16 cellular contexts compared by ENCODE assay signal in genomic region chr4:7826176-7826908, GRCh38.
DNase-seq lines count a peak whose midpoint lies in the region; ATAC-seq and TF ChIP-seq lines count a peak whose summit lies in the region.
"Had no signal": no experiment of that assay in that cellular context is flagged by ENCODE, and none has a peak within 500 bp of the region (broad histone marks: within the 10 kb centered on the region; RNA-seq: fewer than 3 reads in every experiment).

No MANE protein-coding gene starts in this region.

- intact Hi-C loops in sigmoid colon (cut with DNase I): no loop called here
- intact Hi-C loops in testis (cut with DNase I; ENCODE audit: low total_unique reads): no loop called here

- H3K36me3 ChIP-seq in sigmoid colon (peaks cover 0 to 22% (median 2%) of the 10 kb centered on the region in 4 donors), testis (ENCODE audit: low read depth, missing control alignments) (no peaks in the 10 kb centered on the region)
- H3K36me3 ChIP-seq: breast epithelium had no signal

- TF ChIP-seq EP300 in sigmoid colon (IDR thresholded peaks at IDR 0.05): no peak

- H3K27ac Mint-ChIP-seq in activated naive CD4-positive, alpha-beta T cell treated with anti-CD3 and anti-CD28 coated beads, Interleukin-2, amount 50 U/mL, for 24 hours: peak overlapping the region; percentile 75
- peak overlapping the region in 1 of 2 donors; percentile 40 for H3K27ac Mint-ChIP-seq in activated naive CD4-positive, alpha-beta T cell treated with anti-CD3 and anti-CD28 coated beads, Interleukin-2, amount 50 U/mL, for 72 hours
- H3K27ac Mint-ChIP-seq in T-cell: peak overlapping the region; percentile 75 to 98
- peak overlapping the region in 3 of 6 donors; percentile 46 to 81 (median 65) for H3K27ac Mint-ChIP-seq in immature natural killer cell
- H3K27ac Mint-ChIP-seq: activated CD4-positive, alpha-beta T cell treated with anti-CD3 and anti-CD28 coated beads, Interleukin-2, amount 10 ng/mL, durations not matched to agents 7 days and 5 days; CD14-positive monocyte; type B pancreatic cell had no signal

- peak overlapping the region in 2 of 4 donors; percentile 18 to 81 for H3K27ac ChIP-seq in sigmoid colon
- H3K27ac ChIP-seq in testis: no peak overlapping the region
- H3K27ac ChIP-seq: psoas muscle had no signal

- CTCF ChIA-PET in T-cell (lab: Charles Lee): no interaction called here

- POLR2A ChIA-PET in T-cell (lab: Charles Lee): no interaction called here

- H3K27me3 ChIP-seq in sigmoid colon (no peaks in the 10 kb centered on the region), testis (no peaks in the 10 kb centered on the region)
- H3K27me3 ChIP-seq: breast epithelium, esophagus squamous epithelium had no signal

- H3K27me3 Mint-ChIP-seq in activated naive CD4-positive, alpha-beta T cell treated with anti-CD3 and anti-CD28 coated beads, Interleukin-2, amount 50 U/mL, for 24 hours: no peaks in the 10 kb centered on the region
- H3K27me3 Mint-ChIP-seq in T-cell (peaks cover 0 to 4% of the 10 kb centered on the region in 2 donors), immature natural killer cell (ENCODE audit: low read depth in 3 of 3) (peaks cover 3 to 7% (median 4%) of the 10 kb centered on the region in 3 donors)
- H3K27me3 Mint-ChIP-seq: activated CD4-positive, alpha-beta T cell treated with anti-CD3 and anti-CD28 coated beads, Interleukin-2, amount 10 ng/mL, durations not matched to agents 7 days and 5 days; type B pancreatic cell had no signal

- DNase-seq in activated naive CD4-positive, alpha-beta T cell treated with anti-CD3 and anti-CD28 coated beads, Interleukin-2, amount 50 U/mL, for 72 hours (ENCODE audit: low spot score in 2 of 2): no peak
- DNase-seq in T-cell (no peak), immature natural killer cell (no peak), sigmoid colon (peak; percentile 60), testis (no peak)
- DNase-seq: activated CD4-positive, alpha-beta T cell treated with anti-CD3 and anti-CD28 coated beads, Interleukin-2, amount 10 ng/mL, durations not matched to agents 7 days and 5 days; esophagus squamous epithelium; NCI-H1694 treated with DMSO at 0.1 percent for 48 hours; NCI-H446; psoas muscle had no signal

- no peak for ATAC-seq in activated naive CD4-positive, alpha-beta T cell treated with anti-CD3 and anti-CD28 coated beads, Interleukin-2, amount 50 U/mL, for 72 hours
- ATAC-seq in T-cell (replicated peaks in 1 of 4): no peak
- ATAC-seq in GM18868 (IDR thresholded peaks at IDR 0.05; ENCODE audit: unreplicated experiment): no peak
- no peak for ATAC-seq in HG03045 (IDR thresholded peaks at IDR 0.05; ENCODE audit: unreplicated experiment)
- ATAC-seq: psoas muscle had no signal

- no peaks in the 10 kb centered on the region for H3K9me3 Mint-ChIP-seq in activated naive CD4-positive, alpha-beta T cell treated with anti-CD3 and anti-CD28 coated beads, Interleukin-2, amount 50 U/mL, for 24 hours
- H3K9me3 Mint-ChIP-seq in activated naive CD4-positive, alpha-beta T cell treated with anti-CD3 and anti-CD28 coated beads, Interleukin-2, amount 50 U/mL, for 72 hours: peaks cover 0 to 15% of the 10 kb centered on the region in 2 donors
- H3K9me3 Mint-ChIP-seq in T-cell (no peaks in the 10 kb centered on the region), immature natural killer cell (no peaks in the 10 kb centered on the region)
- H3K9me3 Mint-ChIP-seq: type B pancreatic cell had no signal

- H3K4me1 ChIP-seq in sigmoid colon: peaks cover 0 to 72% (median 68%) of the 10 kb centered on the region in 4 donors
- H3K4me1 ChIP-seq in testis: peaks cover 13% of the 10 kb centered on the region

- H3K9me3 ChIP-seq in sigmoid colon (no peaks in the 10 kb centered on the region), testis (no peaks in the 10 kb centered on the region)
- H3K9me3 ChIP-seq: breast epithelium, esophagus squamous epithelium, psoas muscle had no signal

- TF ChIP-seq CTCF in sigmoid colon (IDR thresholded peaks at IDR 0.05) (no peak), testis (IDR thresholded peaks at IDR 0.05) (no peak)

- H3K4me3 ChIP-seq in sigmoid colon: no peak overlapping the region
- H3K4me3 ChIP-seq in testis: no peak overlapping the region
- H3K4me3 ChIP-seq: breast epithelium, esophagus squamous epithelium, psoas muscle had no signal

- H3K4me3 Mint-ChIP-seq in activated naive CD4-positive, alpha-beta T cell treated with anti-CD3 and anti-CD28 coated beads, Interleukin-2, amount 50 U/mL, for 24 hours: no peak overlapping the region
- H3K4me3 Mint-ChIP-seq in T-cell (no peak overlapping the region), immature natural killer cell (peak overlapping the region in 4 of 5 donors; percentile 17 to 52 (median 30))
- H3K4me3 Mint-ChIP-seq: activated CD4-positive, alpha-beta T cell treated with anti-CD3 and anti-CD28 coated beads, Interleukin-2, amount 10 ng/mL, durations not matched to agents 7 days and 5 days; CD14-positive monocyte; type B pancreatic cell had no signal

- WGBS in sigmoid colon, 2 donors: 83 to 88% methylated on average over 12 of the region's 12 CpGs
- WGBS in testis, 2 donors: 92 to 93% methylated on average over 10 to 12 of the region's 12 CpGs

- TF ChIP-seq POLR2A in sigmoid colon (IDR thresholded peaks at IDR 0.05) (no peak), testis (IDR thresholded peaks at IDR 0.05) (no peak)

- peaks cover 48% of the 10 kb centered on the region for H3K4me1 Mint-ChIP-seq in activated naive CD4-positive, alpha-beta T cell treated with anti-CD3 and anti-CD28 coated beads, Interleukin-2, amount 50 U/mL, for 24 hours
- H3K4me1 Mint-ChIP-seq in T-cell (peaks cover 17 to 56% (median 41%) of the 10 kb centered on the region in 3 donors), immature natural killer cell (peaks cover 22 to 33% of the 10 kb centered on the region in 2 donors)

- peaks cover 7% of the 10 kb centered on the region for H3K36me3 Mint-ChIP-seq in activated naive CD4-positive, alpha-beta T cell treated with anti-CD3 and anti-CD28 coated beads, Interleukin-2, amount 50 U/mL, for 24 hours
- peaks cover 13 to 71% of the 10 kb centered on the region in 2 donors for H3K36me3 Mint-ChIP-seq in activated naive CD4-positive, alpha-beta T cell treated with anti-CD3 and anti-CD28 coated beads, Interleukin-2, amount 50 U/mL, for 72 hours
- H3K36me3 Mint-ChIP-seq in T-cell (peaks cover 26% of the 10 kb centered on the region), immature natural killer cell (peaks cover 0 to 5% (median 0%) of the 10 kb centered on the region in 3 donors)

Comparison
In these comparisons a context has a peak if more than half of its experiments do, and no peak if none do; other contexts are left out.
1. H3K4me3 Mint-ChIP-seq: peak in immature natural killer cell (4 of 5); none in activated naive CD4-positive, alpha-beta T cell treated with anti-CD3 and anti-CD28 coated beads, Interleukin-2, amount 50 U/mL, for 24 hours (single experiment) and T-cell (0 of 3).